In the genomic region with DNA sequence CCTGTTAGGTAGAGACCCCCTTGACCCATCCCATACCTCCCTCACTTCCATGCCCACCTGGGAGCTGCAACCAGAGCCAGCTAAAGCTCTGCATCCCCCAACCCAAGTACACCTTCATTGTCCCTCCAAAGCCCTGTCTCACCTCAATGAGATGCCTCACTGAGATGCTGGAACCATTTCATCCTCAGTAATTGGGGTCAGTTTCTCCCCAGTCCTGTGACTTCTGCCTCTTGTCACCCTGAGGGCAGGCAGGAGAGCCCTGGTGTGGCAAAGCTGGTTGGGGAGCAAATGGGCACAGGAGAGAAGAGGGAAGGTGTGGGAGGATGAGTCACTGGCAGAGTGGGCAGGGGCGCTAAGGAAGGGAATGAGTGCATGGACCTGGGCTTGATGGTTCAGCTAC, we compare ENCODE assay signal across 11 cellular contexts. TPM values are rescaled to one million over a fixed set of nuclear protein-coding genes. Genes with fewer than 3 reads are reported as not detected.
DNase-seq lines count a peak whose midpoint lies in the region; ATAC-seq and TF ChIP-seq lines count a peak whose summit lies in the region.
"Had no signal": no experiment of that assay in that cellular context is flagged by ENCODE, and none has a peak within 500 bp of the region (broad histone marks: within the 10 kb centered on the region; RNA-seq: fewer than 3 reads in every experiment).

No MANE protein-coding gene starts in this region.

- peak overlapping the region in 1 of 2 experiments; percentile 59 for H3K14ac ChIP-seq in mesenchymal stem cell (ENCODE audit: low read length in 2 of 2)

- peak overlapping the region; percentile 46 to 98 for H2BK12ac ChIP-seq in mesenchymal stem cell (ENCODE audit: low read length in 2 of 2)

- peak; percentile 67 to 69 for ATAC-seq in activated T-cell treated with anti-CD3 and anti-CD28 coated beads, Interleukin-2, amount 50 U/mL, for 72 hours (replicated peaks in 1 of 2)
- no peak for ATAC-seq in HG02870 (IDR thresholded peaks at IDR 0.05; ENCODE audit: unreplicated experiment)

- no peak for TF ChIP-seq CTCF in type B pancreatic cell (conservative IDR thresholded peaks at IDR 0.05)

- no peaks in the 10 kb centered on the region for H3K79me1 ChIP-seq in mesenchymal stem cell (replicated peaks; ENCODE audit: low read length, poor library complexity, severe bottlenecking)

- H3K27ac ChIP-seq in mesenchymal stem cell (ENCODE audit: low read length, poor library complexity, severe bottlenecking), result peak overlapping the region; percentile 78
- H3K27ac ChIP-seq in Karpas-422 (ENCODE audit: low read length), result no peak overlapping the region

- H3K4me2 ChIP-seq in mesenchymal stem cell (ENCODE audit: low read length, poor library complexity, severe bottlenecking) (peak overlapping the region; percentile 46), Karpas-422 (ENCODE audit: low read depth, low read length, poor library complexity, severe bottlenecking) (no peak overlapping the region)

- no peaks in the 10 kb centered on the region for H3K36me3 ChIP-seq in mesenchymal stem cell (ENCODE audit: control insufficient read depth in 1 of 2, insufficient read depth in 2 of 2, low read depth in 1 of 2, low read length in 2 of 2)
- no peaks in the 10 kb centered on the region for H3K36me3 ChIP-seq in Karpas-422 (ENCODE audit: insufficient read depth, low read length)

- no peaks in the 10 kb centered on the region for H3K36me3 Mint-ChIP-seq in activated T-cell treated with anti-CD3 and anti-CD28 coated beads, Interleukin-2, amount 50 U/mL, for 72 hours (ENCODE audit: insufficient read depth in 2 of 2)
- H3K36me3 Mint-ChIP-seq in type B pancreatic cell, result no peaks in the 10 kb centered on the region

- no peaks in the 10 kb centered on the region for H3K9me2 ChIP-seq in Karpas-422 (replicated peaks; ENCODE audit: insufficient read depth, low read length)

- no peaks in the 10 kb centered on the region for H3K9me3 ChIP-seq in mesenchymal stem cell (ENCODE audit: control insufficient read depth, low read length)
- H3K9me3 ChIP-seq in Karpas-422 (ENCODE audit: low read length), result no peaks in the 10 kb centered on the region

- H3K4ac ChIP-seq in mesenchymal stem cell (ENCODE audit: low read depth in 1 of 2, low read length in 2 of 2), result peak overlapping the region; percentile 34 to 83

- H3K79me2 ChIP-seq in Karpas-422 (ENCODE audit: low read length), result no peaks in the 10 kb centered on the region

- no peak overlapping the region for H3K23ac ChIP-seq in mesenchymal stem cell (ENCODE audit: low read length in 2 of 2)

- H2BK5ac ChIP-seq in mesenchymal stem cell (ENCODE audit: low read depth, low read length, poor library complexity, severe bottlenecking), result peak overlapping the region; percentile 77

- H3K18ac ChIP-seq in mesenchymal stem cell (ENCODE audit: low read depth in 1 of 2, low read length in 2 of 2), result peak overlapping the region; percentile 89 to 95

- H2AFZ ChIP-seq in mesenchymal stem cell (ENCODE audit: low read depth, low read length) (peak overlapping the region; percentile 85), Karpas-422 (ENCODE audit: low read length) (no peak overlapping the region)

- WGBS in mesenchymal stem cell, result 80% methylated on average over 1 of the region's 1 CpG

- H4K8ac ChIP-seq in mesenchymal stem cell (ENCODE audit: low read length), result peak overlapping the region; percentile 97

- H3K27me3 Mint-ChIP-seq in activated T-cell treated with anti-CD3 and anti-CD28 coated beads, Interleukin-2, amount 50 U/mL, for 72 hours (ENCODE audit: low read depth), result no peaks in the 10 kb centered on the region
- no peaks in the 10 kb centered on the region for H3K27me3 Mint-ChIP-seq in type B pancreatic cell

- peak overlapping the region; percentile 17 for H2BK15ac ChIP-seq in mesenchymal stem cell (ENCODE audit: low read depth, poor library complexity, severe bottlenecking)

- peak overlapping the region; percentile 66 for H3K27ac Mint-ChIP-seq in activated T-cell treated with anti-CD3 and anti-CD28 coated beads, Interleukin-2, amount 50 U/mL, for 72 hours
- peak overlapping the region; percentile 91 for H3K27ac Mint-ChIP-seq in type B pancreatic cell

- peak overlapping the region; percentile 82 for H3K9ac ChIP-seq in mesenchymal stem cell (ENCODE audit: low read length)
- no peak overlapping the region for H3K9ac ChIP-seq in Karpas-422 (ENCODE audit: low read length)

- H2BK120ac ChIP-seq in mesenchymal stem cell (ENCODE audit: low read depth, low read length), result peak overlapping the region; percentile 29

- peak overlapping the region in 1 of 2 experiments; percentile 17 for H3K4me3 ChIP-seq in mesenchymal stem cell (ENCODE audit: insufficient read depth in 1 of 2, low read depth in 1 of 2, low read length in 2 of 2)
- H3K4me3 ChIP-seq in Karpas-422 (ENCODE audit: low read length), result no peak overlapping the region

- H3K27me3 ChIP-seq in mesenchymal stem cell (ENCODE audit: control insufficient read depth in 1 of 2, insufficient read depth in 1 of 2, low read length in 2 of 2) (no peaks in the 10 kb centered on the region), Karpas-422 (ENCODE audit: low read length) (no peaks in the 10 kb centered on the region)

- peak; percentile 12 to 33 for DNase-seq in activated CD4-positive, alpha-beta T cell treated with anti-CD3 and anti-CD28 coated beads for 4 hours
- DNase-seq in activated CD4-positive, alpha-beta T cell treated with anti-CD3 and anti-CD28 coated beads for 1 hour, result no peak
- peak; percentile 67 to 71 for DNase-seq in activated T-cell treated with anti-CD3 and anti-CD28 coated beads, Interleukin-2, amount 50 U/mL, for 72 hours
- DNase-seq in mesenchymal stem cell (no peak), type B pancreatic cell (ENCODE audit: extremely low spot score, unreplicated experiment) (peak; percentile 16), DMS 273 treated with DMSO at 0.1 percent for 48 hours (lab: John Stamatoyannopoulos, UW) (no peak), Karpas-422 (no peak)
- DNase-seq: KG1 had no signal

- H4K91ac ChIP-seq in mesenchymal stem cell (ENCODE audit: low read length), result peak overlapping the region; percentile 71

- H3K4me1 ChIP-seq in mesenchymal stem cell (ENCODE audit: control insufficient read depth, insufficient read depth, low read depth, low read length) (peaks cover 13% of the 10 kb centered on the region), Karpas-422 (ENCODE audit: low read length) (peaks cover 4% of the 10 kb centered on the region; the same call in 1 of the 2 replicates)

- peaks cover 36% of the 10 kb centered on the region for H3K4me1 Mint-ChIP-seq in activated T-cell treated with anti-CD3 and anti-CD28 coated beads, Interleukin-2, amount 50 U/mL, for 72 hours (ENCODE audit: low read depth)
- H3K4me1 Mint-ChIP-seq in type B pancreatic cell (ENCODE audit: unreplicated experiment), result peaks cover 10% of the 10 kb centered on the region

- peak overlapping the region; percentile 74 for H2AK5ac ChIP-seq in mesenchymal stem cell (ENCODE audit: low read length, severe bottlenecking)

- no peaks in the 10 kb centered on the region for H4K20me1 ChIP-seq in Karpas-422 (ENCODE audit: insufficient read depth, low read depth, low read length)

- no peaks in the 10 kb centered on the region for H3K9me3 Mint-ChIP-seq in activated T-cell treated with anti-CD3 and anti-CD28 coated beads, Interleukin-2, amount 50 U/mL, for 72 hours
- no peaks in the 10 kb centered on the region for H3K9me3 Mint-ChIP-seq in type B pancreatic cell

- H3K4me3 Mint-ChIP-seq in activated T-cell treated with anti-CD3 and anti-CD28 coated beads, Interleukin-2, amount 50 U/mL, for 72 hours, result peak overlapping the region; percentile 66 to 82
- H3K4me3 Mint-ChIP-seq in type B pancreatic cell, result no peak overlapping the region

RNA-seq across cellular contexts. Expression of gene NT5DC4, which starts 27.9 kb away (rescaled TPM):
- 1 to 10 TPM in 1 of 2 donors, not detected in 1; 1.2 TPM for total RNA-seq in activated T-cell treated with anti-CD3 and anti-CD28 coated beads, Interleukin-2, amount 50 U/mL, for 72 hours
- not detected for polyA plus RNA-seq in mesenchymal stem cell (2013, experiment 1 of 2)
- polyA plus RNA-seq in mesenchymal stem cell (2013, experiment 2 of 2), result not detected
- not detected in 2 replicates for total RNA-seq in type B pancreatic cell (ENCODE audit: low replicate concordance)
- total RNA-seq in Karpas-422 (2014; rRNA removed; shearing (Covaris generic); ENCODE audit: low replicate concordance), result not detected in 2 replicates
- total RNA-seq: epithelial cell of proximal tubule, subcutaneous adipose tissue had no signal

RNA-seq across cellular contexts. Expression of gene SLC20A1, which starts 47.2 kb away (rescaled TPM):
- total RNA-seq in activated T-cell treated with anti-CD3 and anti-CD28 coated beads, Interleukin-2, amount 50 U/mL, for 72 hours, result 10 to 100 TPM; 54.3 to 66.1 TPM
- polyA plus RNA-seq in mesenchymal stem cell (2013, experiment 1 of 2), result 115 TPM
- 115 TPM for polyA plus RNA-seq in mesenchymal stem cell (2013, experiment 2 of 2)
- 50.3 and 63.9 TPM in 2 replicates for total RNA-seq in type B pancreatic cell (ENCODE audit: low replicate concordance)
- 24.6 and 48.4 TPM in 2 replicates for total RNA-seq in Karpas-422 (2014; rRNA removed; shearing (Covaris generic); ENCODE audit: low replicate concordance)

Comparison
In these comparisons a context has a peak if more than half of its experiments do, and no peak if none do; other contexts are left out.
1. DNase-seq: peak in activated CD4-positive, alpha-beta T cell treated with anti-CD3 and anti-CD28 coated beads for 4 hours (2 of 2), activated T-cell treated with anti-CD3 and anti-CD28 coated beads, Interleukin-2, amount 50 U/mL, for 72 hours (2 of 2) and type B pancreatic cell (single experiment); none in activated CD4-positive, alpha-beta T cell treated with anti-CD3 and anti-CD28 coated beads for 1 hour (single experiment), mesenchymal stem cell (single experiment), DMS 273 treated with DMSO at 0.1 percent for 48 hours (single experiment) and Karpas-422 (single experiment).